In genomic region chr16:15404792-15405191, GRCh38 we compare ENCODE assay signal across 13 cellular contexts. TPM values are rescaled to one million over a fixed set of nuclear protein-coding genes. Genes with fewer than 3 reads are reported as not detected.
DNase-seq lines count a peak whose midpoint lies in the region; ATAC-seq and TF ChIP-seq lines count a peak whose summit lies in the region.
"Had no signal": no experiment of that assay in that cellular context is flagged by ENCODE, and none has a peak within 500 bp of the region (broad histone marks: within the 10 kb centered on the region; RNA-seq: fewer than 3 reads in every experiment).

No MANE protein-coding gene starts in this region.

- no peaks in the 10 kb centered on the region for H3K9me3 ChIP-seq in MM.1S (replicated peaks; ENCODE audit: insufficient read depth, low read length)
- no peaks in the 10 kb centered on the region for H3K9me3 ChIP-seq in suprapubic skin

- no peaks in the 10 kb centered on the region for H3K9me2 ChIP-seq in MM.1S (replicated peaks; ENCODE audit: insufficient read depth, low read length)

- no peaks in the 10 kb centered on the region for H3K9me3 Mint-ChIP-seq in MCF 10A (ENCODE audit: unreplicated experiment)

- intact Hi-C loops in MCF 10A (cut with micrococcal nuclease): no loop called here

- H3K27me3 Mint-ChIP-seq in MCF 10A (ENCODE audit: insufficient read depth, unreplicated experiment): no peaks in the 10 kb centered on the region

- TF ChIP-seq POLR2A in suprapubic skin (IDR thresholded peaks at IDR 0.05): no peak

- peak overlapping the region; percentile 27; the same call in 1 of the 2 replicates for H2AFZ ChIP-seq in MM.1S (ENCODE audit: low read length)

- H3K79me2 ChIP-seq in MM.1S (ENCODE audit: low read length): no peaks in the 10 kb centered on the region

- no peak overlapping the region for H3K27ac Mint-ChIP-seq in MCF 10A (ENCODE audit: low read depth, unreplicated experiment)

- H3K27me3 ChIP-seq in MM.1S (replicated peaks; ENCODE audit: insufficient read depth, low read length): no peaks in the 10 kb centered on the region
- no peaks in the 10 kb centered on the region for H3K27me3 ChIP-seq in suprapubic skin

- WGBS in suprapubic skin: 55% methylated on average over 4 of the region's 4 CpGs

- no peaks in the 10 kb centered on the region for H3K36me3 ChIP-seq in MM.1S (replicated peaks; ENCODE audit: insufficient read depth, low read length)
- no peaks in the 10 kb centered on the region for H3K36me3 ChIP-seq in suprapubic skin

- no peak overlapping the region for H3K4me3 Mint-ChIP-seq in MCF 10A (ENCODE audit: unreplicated experiment)

- H3K4me1 ChIP-seq in MM.1S (ENCODE audit: low read length) (0 out of 2 replicates have a peak, but pooled peaks cover 5% of the 10 kb centered on the region), suprapubic skin (peaks cover 15% of the 10 kb centered on the region)

- no peak overlapping the region for H3K9ac ChIP-seq in MM.1S (ENCODE audit: low read length)

- no peak for ATAC-seq in HG02678 (IDR thresholded peaks at IDR 0.05; ENCODE audit: unreplicated experiment)

- DNase-seq in MM.1S (peak; percentile 23), MCF 10A (ENCODE audit: unreplicated experiment) (peak; percentile 79), left kidney (ENCODE audit: low read depth, low spot score) (peak; percentile 28), suprapubic skin (ENCODE audit: low spot score in 2 of 2) (no peak), activated T-cell treated with anti-CD3 and anti-CD28 coated beads for 4 hours (no peak), NCI-H446 treated with DMSO at 0.1 percent for 48 hours (lab: John Stamatoyannopoulos, UW) (no peak)
- DNase-seq in stimulated activated CD8-positive, alpha-beta memory T cell treated with anti-CD3 and anti-CD28 coated beads, Interleukin-4, amount 100 ng/mL, for 48 hours: no peak
- DNase-seq: activated CD8-positive, alpha-beta memory T cell treated with anti-CD3 and anti-CD28 coated beads for 24 hours; activated effector memory CD4-positive, alpha-beta T cell treated with anti-CD3 and anti-CD28 coated beads, Interleukin-2, amount 50 U/mL, for 16 hours; DMS79; NK-92 treated with Interleukin-12 subunit alpha and Interleukin-12 subunit beta, amount 100 ng/mL, for 24 hours had no signal

- TF ChIP-seq CTCF in MM.1S (IDR thresholded peaks at IDR 0.05; ENCODE audit: low read length): no peak
- no peak for TF ChIP-seq CTCF in MCF 10A (IDR thresholded peaks at IDR 0.05; ENCODE audit: unreplicated experiment)
- TF ChIP-seq CTCF in suprapubic skin (IDR thresholded peaks at IDR 0.05): no peak

- CTCF ChIA-PET in MCF 10A (lab: Yijun Ruan, JAX): no interaction called here

- TF ChIP-seq EP300 in suprapubic skin (IDR thresholded peaks at IDR 0.05): no peak

- H3F3A ChIP-seq in MM.1S (ENCODE audit: insufficient read depth, low read length): no peaks in the 10 kb centered on the region

- no TSS peak for BruUV-seq in MCF 10A (replicated peaks; lab: Mats Ljungman, UMichigan)

- 0 out of 2 replicates have a peak overlapping the region, but pooled peaks have one; percentile 13 for H3K4me2 ChIP-seq in MM.1S (ENCODE audit: low read depth, low read length)

- H3K4me3 ChIP-seq in MM.1S (ENCODE audit: low read length): no peak overlapping the region
- no peak overlapping the region for H3K4me3 ChIP-seq in suprapubic skin
- H3K4me3 ChIP-seq: SK-N-MC had no signal

- no peaks in the 10 kb centered on the region for H4K20me1 ChIP-seq in MM.1S (ENCODE audit: insufficient read depth, low read length)

- no peaks in the 10 kb centered on the region for H3K36me3 Mint-ChIP-seq in MCF 10A (ENCODE audit: insufficient read depth, unreplicated experiment)

- POLR2A ChIA-PET in MCF 10A (lab: Yijun Ruan, JAX): interaction anchor here (0.7 kb wide), 1 partner anchor 268 kb away, joined by 3 read pairs; no protein-coding TSS in a partner anchor

- H3K27ac ChIP-seq in MM.1S (ENCODE audit: low read length): no peak overlapping the region
- H3K27ac ChIP-seq in suprapubic skin: peak overlapping the region; percentile 54
- H3K27ac ChIP-seq: SK-N-MC had no signal

- H3K4me1 Mint-ChIP-seq in MCF 10A (ENCODE audit: insufficient read depth, unreplicated experiment): peaks cover 11% of the 10 kb centered on the region

RNA-seq across cellular contexts. Expression of gene MPV17L, which starts 9.2 kb away (rescaled TPM):
- not detected in 2 replicates for total RNA-seq in MCF 10A (2022)
- 10 to 100 TPM in 2 of 4 donors, 1 to 10 TPM in 2; 3.9 to 15.8 (median 11.0) TPM for total RNA-seq in suprapubic skin

RNA-seq across cellular contexts. Expression of gene NPIPA5, which starts 26.7 kb away (rescaled TPM):
- 22.2 and 26.0 TPM in 2 replicates for total RNA-seq in MCF 10A (2022)
- total RNA-seq in suprapubic skin: 10 to 100 TPM in 1 of 4 donors, 1 to 10 TPM in 2, not detected in 1; 2.6 to 21.6 (median 8.5) TPM

RNA-seq across cellular contexts. Expression of gene BMERB1, which starts 29.6 kb away (rescaled TPM):
- total RNA-seq in MCF 10A (2022) (3.3 and 4.3 TPM in 2 replicates), suprapubic skin (10 to 100 TPM in 3 of 4 donors, 1 to 10 TPM in 1; 5.5 to 31.4 (median 17.9) TPM)

Comparison
In these comparisons a context has a peak if more than half of its experiments do, and no peak if none do; other contexts are left out.
1. DNase-seq: peak in MM.1S (single experiment), MCF 10A (single experiment) and left kidney (single experiment); none in suprapubic skin (0 of 2), activated T-cell treated with anti-CD3 and anti-CD28 coated beads for 4 hours (single experiment), NCI-H446 treated with DMSO at 0.1 percent for 48 hours (single experiment) and stimulated activated CD8-positive, alpha-beta memory T cell treated with anti-CD3 and anti-CD28 coated beads, Interleukin-4, amount 100 ng/mL, for 48 hours (single experiment).